Comparison of ENCODE assay signal across 7 cellular contexts in the genomic region with DNA sequence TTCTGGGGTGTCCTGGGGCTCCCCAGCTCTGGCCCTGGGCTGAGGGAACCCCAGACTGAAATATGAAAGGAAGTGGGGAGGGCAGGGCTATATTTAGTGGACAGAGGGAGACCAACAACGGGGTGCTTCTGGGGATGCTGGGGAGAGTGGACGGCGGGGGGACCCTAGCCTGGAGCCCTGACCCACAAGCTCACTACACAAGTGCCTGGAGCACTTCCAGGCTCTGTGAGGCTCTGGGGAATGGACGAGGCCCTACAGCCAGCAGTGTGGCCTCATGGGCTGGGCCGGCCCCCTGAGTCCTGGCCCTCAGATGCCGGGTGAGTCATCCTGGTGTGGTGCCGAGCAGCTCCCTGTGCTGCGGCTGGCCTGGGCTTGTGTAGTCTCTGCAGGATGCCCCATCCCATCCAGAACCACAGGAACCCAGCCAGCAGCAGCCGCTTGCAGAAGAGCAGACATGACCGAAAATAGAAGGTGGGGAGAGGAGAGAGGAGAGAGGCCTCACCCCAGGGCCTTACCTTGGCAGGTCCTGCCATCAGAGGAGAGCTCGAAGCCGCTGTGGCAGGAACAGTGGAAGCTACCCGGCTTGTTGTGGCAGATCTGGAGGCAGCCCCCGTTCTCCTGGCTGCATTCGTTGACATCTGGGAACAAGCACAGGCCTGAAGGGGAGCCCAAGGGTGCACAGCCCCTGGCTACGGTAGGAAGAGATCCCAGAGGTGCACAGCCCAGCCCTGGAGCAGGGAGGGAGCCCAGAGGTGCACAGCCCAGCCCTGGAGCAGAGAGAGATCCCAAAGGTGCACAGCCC. TPM values are rescaled to one million over a fixed set of nuclear protein-coding genes. Genes with fewer than 3 reads are reported as not detected.
DNase-seq lines count a peak whose midpoint lies in the region; ATAC-seq and TF ChIP-seq lines count a peak whose summit lies in the region.

No MANE protein-coding gene starts in this region.

- H3K27me3 ChIP-seq in colonic mucosa: no peaks in the 10 kb centered on the region

- no peaks in the 10 kb centered on the region for H3K9me3 ChIP-seq in colonic mucosa

- peak; percentile 47 for DNase-seq in GM12865 (ENCODE audit: low read depth)
- DNase-seq in NCI-H446 treated with DMSO at 0.1 percent for 48 hours (lab: John Stamatoyannopoulos, UW): peak; percentile 63
- peak; percentile 86 for DNase-seq in colonic mucosa
- peak; percentile 89 for DNase-seq in left lobe of liver (ENCODE audit: low spot score)
- peak; percentile 96 for DNase-seq in stromal cell of bone marrow (ENCODE audit: low read depth)
- DNase-seq in NCI-H187 (lab: John Stamatoyannopoulos, UW): no peak
- no peak for DNase-seq in Kasumi-1 (lab: John Stamatoyannopoulos, UW)

- TF ChIP-seq CTCF in GM12865 (IDR thresholded peaks at IDR 0.05; ENCODE audit: insufficient read depth, low read depth, low read length, missing control alignments) (no peak), colonic mucosa (IDR thresholded peaks at IDR 0.05) (no peak)

- H3K36me3 ChIP-seq in colonic mucosa: no peaks in the 10 kb centered on the region

- H3K9ac ChIP-seq in colonic mucosa (ENCODE audit: low read depth in 2 of 2, low read length in 2 of 2): peak overlapping the region; percentile 26 to 83

- H3K27ac ChIP-seq in colonic mucosa: peak overlapping the region; percentile 24

- peaks cover 22% of the 10 kb centered on the region for H3K4me1 ChIP-seq in colonic mucosa

- ATAC-seq in left lobe of liver: peak; percentile 78

- peak overlapping the region; percentile 27 for H3K4me3 ChIP-seq in GM12865 (ENCODE audit: low read depth, low read length)
- no peak overlapping the region for H3K4me3 ChIP-seq in colonic mucosa

- intact Hi-C loops in colonic mucosa (cut with DNase I): no loop called here

RNA-seq across cellular contexts. Expression of a gene that starts 26.1 kb away (rescaled TPM):
- total RNA-seq in colonic mucosa (100 to 1,000 TPM; 118 to 121 TPM), left lobe of liver (36.5 TPM)

Comparison
In these comparisons a context has a peak if more than half of its experiments do, and no peak if none do; other contexts are left out.
1. DNase-seq: peak in GM12865 (single experiment), NCI-H446 treated with DMSO at 0.1 percent for 48 hours (single experiment), colonic mucosa (single experiment), left lobe of liver (single experiment) and stromal cell of bone marrow (single experiment); none in NCI-H187 (0 of 2) and Kasumi-1 (0 of 2).